28 cellular contexts compared by ENCODE assay signal in genomic region chr14:23339506-23340268, GRCh38. TPM values are rescaled to one million over a fixed set of nuclear protein-coding genes. Genes with fewer than 3 reads are reported as not detected.
"Had no signal": no experiment of that assay in that cellular context is flagged by ENCODE, and none has a peak within 500 bp of the region (broad histone marks: within the 10 kb centered on the region; RNA-seq: fewer than 3 reads in every experiment).

No MANE protein-coding gene starts in this region.

- H3K9me3 ChIP-seq: ascending aorta had no signal

- ATAC-seq: activated CD8-positive, alpha-beta memory T cell treated with anti-CD3 and anti-CD28 coated beads, Interleukin-2, amount 10 ng/mL, durations not matched to agents 7 days and 5 days had no signal

- DNase-seq: activated CD4-positive, alpha-beta memory T cell treated with anti-CD3 and anti-CD28 coated beads, Interleukin-2, amount 10 ng/mL, durations not matched to agents 7 days and 5 days; activated CD4-positive, alpha-beta T cell treated with anti-CD3 and anti-CD28 coated beads for 1 hour; activated CD4-positive, alpha-beta T cell treated with anti-CD3 and anti-CD28 coated beads for 48 hours; activated CD4-positive, CD25-positive, alpha-beta regulatory T cell; activated CD8-positive, alpha-beta memory T cell treated with anti-CD3 and anti-CD28 coated beads for 24 hours; activated CD8-positive, alpha-beta memory T cell treated with anti-CD3 and anti-CD28 coated beads, Interleukin-2, amount 10 ng/mL, durations not matched to agents 7 days and 5 days; activated CD8-positive, alpha-beta memory T cell treated with anti-CD3 and anti-CD28 coated beads, Interleukin-2, amount 50 U/mL, for 48 hours; activated gamma-delta T cell; activated naive CD4-positive, alpha-beta T cell treated with Interleukin-2 at 50 U/mL for 16 hours; activated naive CD8-positive, alpha-beta T cell treated with anti-CD3 and anti-CD28 coated beads, Interleukin-2, amount 10 ng/mL, durations not matched to agents 7 days and 5 days; amygdala; NCI-H1092 treated with DMSO at 0.1 percent for 48 hours; NCI-H1417; NCI-H146; NCI-H187; NCI-H2081; NCI-H226; NCI-H524 treated with DMSO at 0.1 percent for 48 hours; Right ventricle myocardium superior; T-helper 1 cell; T-helper 2 cell; T-helper 9 cell; WERI-Rb-1 had no signal

- H3K27ac ChIP-seq: ascending aorta, cardiac muscle cell, WERI-Rb-1 had no signal

- H3K27me3 ChIP-seq: ascending aorta, cardiac muscle cell had no signal

- H3K4me1 ChIP-seq: ascending aorta had no signal

- H3K4me3 ChIP-seq: ascending aorta, cardiac muscle cell had no signal

- H3K36me3 ChIP-seq: ascending aorta, cardiac muscle cell, WERI-Rb-1 had no signal

RNA-seq across cellular contexts. Expression of gene EFS, which starts 25.3 kb away (rescaled TPM):
- total RNA-seq: activated CD4-positive, alpha-beta memory T cell treated with anti-CD3 and anti-CD28 coated beads, Interleukin-2, amount 10 ng/mL, durations not matched to agents 7 days and 5 days; activated CD8-positive, alpha-beta memory T cell treated with anti-CD3 and anti-CD28 coated beads, Interleukin-2, amount 10 ng/mL, durations not matched to agents 7 days and 5 days; activated naive CD8-positive, alpha-beta T cell treated with anti-CD3 and anti-CD28 coated beads, Interleukin-2, amount 10 ng/mL, durations not matched to agents 7 days and 5 days; activated T-helper 2 cell treated with anti-CD3 and anti-CD28 coated beads, Interferon-gamma antibody, Interleukin-2, Interleukin-4, amounts not matched to agents 10 μg/mL and 5 μg/mL and 100 μg/mL, durations not matched to agents 14 hours and 24 hours and 36 hours had no signal

RNA-seq across cellular contexts. Expression of gene IL25, which starts 32.9 kb away (rescaled TPM):
- total RNA-seq: activated CD4-positive, alpha-beta memory T cell treated with anti-CD3 and anti-CD28 coated beads, Interleukin-2, amount 10 ng/mL, durations not matched to agents 7 days and 5 days; activated CD8-positive, alpha-beta memory T cell treated with anti-CD3 and anti-CD28 coated beads, Interleukin-2, amount 10 ng/mL, durations not matched to agents 7 days and 5 days; activated T-helper 2 cell treated with anti-CD3 and anti-CD28 coated beads, Interferon-gamma antibody, Interleukin-2, Interleukin-4, amounts not matched to agents 10 μg/mL and 5 μg/mL and 100 μg/mL, durations not matched to agents 14 hours and 24 hours and 36 hours; ascending aorta; cardiac muscle cell; chondrocyte; NCI-H460; Right ventricle myocardium superior had no signal
